1 cellular context compared by ENCODE assay signal in the genomic region with DNA sequence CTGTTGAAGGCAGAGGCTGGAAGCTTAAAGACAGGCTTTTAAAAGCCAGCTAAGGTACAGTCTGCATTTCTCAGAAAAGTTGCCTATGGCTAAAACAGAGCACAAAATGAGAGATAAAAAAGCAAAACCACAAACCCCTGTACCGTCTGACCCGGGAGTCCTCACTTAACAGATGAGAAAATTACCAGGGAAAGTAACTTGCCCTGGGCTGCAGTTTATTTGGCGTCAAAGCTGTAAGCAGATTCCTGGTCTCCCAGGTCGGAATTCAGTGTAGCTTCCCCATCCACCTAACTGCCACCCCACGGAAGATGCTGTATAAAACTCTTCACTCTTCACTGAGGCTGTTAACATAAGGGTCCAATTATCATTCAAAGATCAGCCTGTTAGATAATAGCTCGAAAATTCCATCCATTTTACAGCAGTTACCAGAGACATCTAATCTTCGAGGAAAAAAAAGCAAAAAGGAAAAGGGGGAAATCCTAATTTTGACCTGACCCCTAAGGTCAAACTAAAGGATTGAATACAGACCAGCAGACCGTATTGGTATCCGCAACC.
TF ChIP-seq lines count a peak whose summit lies in the region.

No MANE protein-coding gene starts in this region.

TF ChIP-seq in liver, 16 proteins besides CTCF, POLR2A, EP300 and RAD21 (continued from another document):
- no peak for TF ChIP-seq ZBTB33 (IDR thresholded peaks at IDR 0.05)
- no peak for TF ChIP-seq GABPA (IDR thresholded peaks at IDR 0.05 in 1 of 2, conservative IDR thresholded peaks at IDR 0.05 in 1 of 2)
- no peak for TF ChIP-seq SP1 (IDR thresholded peaks at IDR 0.05)
- no peak for TF ChIP-seq RXRA (IDR thresholded peaks at IDR 0.05)
TF ChIP-seq in liver: peak in this region for 0.
